Comparison of ENCODE assay signal across 18 cellular contexts in the genomic region with DNA sequence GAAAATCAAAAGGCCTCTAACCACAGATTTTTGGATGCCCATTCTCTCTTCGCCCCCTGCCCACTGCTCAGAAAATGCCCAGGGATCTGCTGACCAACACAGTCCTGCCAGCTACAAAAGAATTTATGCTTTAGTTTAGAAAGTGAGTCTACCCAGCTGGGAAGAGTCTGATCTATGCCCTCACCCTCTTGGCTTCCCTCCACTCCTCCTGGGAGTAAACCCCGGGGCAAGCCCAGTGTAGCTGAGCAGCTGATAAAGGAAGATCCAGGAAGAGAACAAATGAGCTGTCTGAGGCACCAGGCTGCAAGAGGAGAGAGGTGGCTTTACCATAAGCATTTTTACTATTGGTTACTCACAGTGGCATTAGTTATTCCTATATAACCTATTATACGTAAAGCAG.
"Had no signal": no experiment of that assay in that cellular context is flagged by ENCODE, and none has a peak within 500 bp of the region (broad histone marks: within the 10 kb centered on the region; RNA-seq: fewer than 3 reads in every experiment).

No MANE protein-coding gene starts in this region.

- H3K27ac ChIP-seq: breast epithelium, colonic mucosa, epithelial cell of prostate, foreskin keratinocyte, left ventricle myocardium inferior, neural progenitor cell, suprapubic skin, transverse colon had no signal

- H3K36me3 ChIP-seq: breast epithelium, colonic mucosa, left ventricle myocardium inferior, transverse colon had no signal

- ATAC-seq: activated T-helper 17 cell treated with anti-CD3 and anti-CD28 coated beads, Interleukin-2, amount 50 U/mL, for 72 hours; foreskin keratinocyte; naive thymus-derived CD4-positive, alpha-beta T cell; WTC11 had no signal

- H2AFZ ChIP-seq: neural progenitor cell had no signal

- H3K27me3 ChIP-seq: breast epithelium, colonic mucosa, foreskin keratinocyte, neural progenitor cell, suprapubic skin, transverse colon had no signal

- H3K4me3 ChIP-seq: breast epithelium, colonic mucosa, left ventricle myocardium inferior, neural progenitor cell, suprapubic skin, transverse colon had no signal

- H3K9me3 ChIP-seq: breast epithelium, colonic mucosa, left ventricle myocardium inferior, suprapubic skin, transverse colon had no signal

- H3K9ac ChIP-seq: neural progenitor cell had no signal

- H3K4me1 ChIP-seq: breast epithelium, colonic mucosa, foreskin keratinocyte, neural progenitor cell, suprapubic skin, transverse colon had no signal

- DNase-seq: activated naive CD4-positive, alpha-beta T cell; activated T-cell treated with anti-CD3 and anti-CD28 coated beads, Interleukin-2, amount 50 U/mL, for 1 hour; aorta; colonic mucosa; immature natural killer cell; left ventricle myocardium inferior; naive thymus-derived CD4-positive, alpha-beta T cell; stimulated activated CD4-positive, alpha-beta T cell treated with anti-CD3 and anti-CD28 coated beads, Interleukin-1b, Interleukin-23, amount 100 ng/mL, for 48 hours; T1000; transverse colon had no signal

- H3K4me2 ChIP-seq: neural progenitor cell had no signal

- FAIRE-seq: urothelium cell line had no signal
